Comparison of ENCODE assay signal across 8 cellular contexts in genomic region chr5:14142202-14142855, GRCh38. TPM values are rescaled to one million over a fixed set of nuclear protein-coding genes. Genes with fewer than 3 reads are reported as not detected.
DNase-seq lines count a peak whose midpoint lies in the region; ATAC-seq and FAIRE-seq lines count a peak whose summit lies in the region.

No MANE protein-coding gene starts in this region.

- H3K4me3 Mint-ChIP-seq in activated T-helper 1 cell treated with anti-CD3 and anti-CD28 coated beads, Interleukin-12 subunit alpha, Interleukin-12 subunit beta, Interleukin-2, Interleukin-4 antibody, amounts not matched to agents 30 ng/mL and 10 ng/mL and 1 ng/mL, durations not matched to agents 14 hours and 24 hours and 36 hours = peak overlapping the region; percentile 20

- peaks cover 3% of the 10 kb centered on the region for H3K9me3 Mint-ChIP-seq in activated T-helper 1 cell treated with anti-CD3 and anti-CD28 coated beads, Interleukin-12 subunit alpha, Interleukin-12 subunit beta, Interleukin-2, Interleukin-4 antibody, amounts not matched to agents 30 ng/mL and 10 ng/mL and 1 ng/mL, durations not matched to agents 14 hours and 24 hours and 36 hours

- H3K9ac ChIP-seq in iPS-20b (ENCODE audit: low read depth, low read length) = peak overlapping the region; percentile 88

- H3K27me3 ChIP-seq in iPS-20b (ENCODE audit: insufficient read depth, low read length) = peaks cover 15% of the 10 kb centered on the region; the same call in 1 of the 2 replicates

- no peaks in the 10 kb centered on the region for H3K36me3 ChIP-seq in iPS-20b (ENCODE audit: insufficient read depth, low read depth, low read length)

- peaks cover 14% of the 10 kb centered on the region for H3K4me1 Mint-ChIP-seq in activated T-helper 1 cell treated with anti-CD3 and anti-CD28 coated beads, Interleukin-12 subunit alpha, Interleukin-12 subunit beta, Interleukin-2, Interleukin-4 antibody, amounts not matched to agents 30 ng/mL and 10 ng/mL and 1 ng/mL, durations not matched to agents 14 hours and 24 hours and 36 hours (ENCODE audit: low read depth)

- no peak for FAIRE-seq in urothelium cell line (lab: Jason Lieb, UNC)

- no peaks in the 10 kb centered on the region for H3K9me3 ChIP-seq in iPS-20b (ENCODE audit: insufficient read depth, low read depth, low read length)

- H3K36me3 Mint-ChIP-seq in activated T-helper 1 cell treated with anti-CD3 and anti-CD28 coated beads, Interleukin-12 subunit alpha, Interleukin-12 subunit beta, Interleukin-2, Interleukin-4 antibody, amounts not matched to agents 30 ng/mL and 10 ng/mL and 1 ng/mL, durations not matched to agents 14 hours and 24 hours and 36 hours (ENCODE audit: low read depth) = peaks cover 3% of the 10 kb centered on the region

- peak; percentile 85 for DNase-seq in NCI-H748 treated with DMSO at 0.1 percent for 48 hours (lab: John Stamatoyannopoulos, UW)
- no peak for DNase-seq in NCI-H748 (lab: John Stamatoyannopoulos, UW; ENCODE audit: unreplicated experiment)
- no peak for DNase-seq in activated T-helper 1 cell treated with anti-CD3 and anti-CD28 coated beads, Interleukin-12 subunit alpha, Interleukin-12 subunit beta, Interleukin-2, Interleukin-4 antibody, amounts not matched to agents 30 ng/mL and 10 ng/mL and 1 ng/mL, durations not matched to agents 14 hours and 24 hours and 36 hours (ENCODE audit: low spot score)
- peak in 3 of 49 donors; percentile 47 to 50 (median 47) for DNase-seq in substantia nigra (lab: John Stamatoyannopoulos, UW)
- no peak for DNase-seq in urothelium cell line (ENCODE audit: low spot score)

- no peak overlapping the region for H3K27ac Mint-ChIP-seq in activated T-helper 1 cell treated with anti-CD3 and anti-CD28 coated beads, Interleukin-12 subunit alpha, Interleukin-12 subunit beta, Interleukin-2, Interleukin-4 antibody, amounts not matched to agents 30 ng/mL and 10 ng/mL and 1 ng/mL, durations not matched to agents 14 hours and 24 hours and 36 hours

- H3K27me3 Mint-ChIP-seq in activated T-helper 1 cell treated with anti-CD3 and anti-CD28 coated beads, Interleukin-12 subunit alpha, Interleukin-12 subunit beta, Interleukin-2, Interleukin-4 antibody, amounts not matched to agents 30 ng/mL and 10 ng/mL and 1 ng/mL, durations not matched to agents 14 hours and 24 hours and 36 hours (ENCODE audit: insufficient read depth) = peaks cover 48% of the 10 kb centered on the region

- H3K27ac ChIP-seq in iPS-20b (ENCODE audit: low read length) (peak overlapping the region; percentile 30), substantia nigra (ENCODE audit: low read depth, low read length, poor library complexity, severe bottlenecking) (peak overlapping the region; percentile 68)

- peak; percentile 5 for ATAC-seq in HG02840 (IDR thresholded peaks at IDR 0.05; ENCODE audit: low FRiP score, unreplicated experiment)
- no peak for ATAC-seq in HG03135 (IDR thresholded peaks at IDR 0.05; ENCODE audit: unreplicated experiment)

- intact Hi-C loops in activated T-helper 1 cell treated with anti-CD3 and anti-CD28 coated beads, Interleukin-12 subunit alpha, Interleukin-12 subunit beta, Interleukin-2, Interleukin-4 antibody, amounts not matched to agents 30 ng/mL and 10 ng/mL and 1 ng/mL, durations not matched to agents 14 hours and 24 hours and 36 hours (cut with micrococcal nuclease) = loop anchor here (2.0 to 10.0 kb wide), 5 partner anchors 34 to 732 kb away; partner anchors contain the start of genes ANKH, OTULIN and OTULINL

- peak overlapping the region; percentile 94 for H3K4me3 ChIP-seq in iPS-20b (ENCODE audit: low read length)

- H3K4me1 ChIP-seq in iPS-20b (ENCODE audit: insufficient read depth, low read length) = peaks cover 22% of the 10 kb centered on the region

RNA-seq across cellular contexts. Expression of gene TRIO, which starts 0.8 kb away (rescaled TPM):
- total RNA-seq in activated T-helper 1 cell treated with anti-CD3 and anti-CD28 coated beads, Interleukin-12 subunit alpha, Interleukin-12 subunit beta, Interleukin-2, Interleukin-4 antibody, amounts not matched to agents 30 ng/mL and 10 ng/mL and 1 ng/mL, durations not matched to agents 14 hours and 24 hours and 36 hours = 10.2 and 11.4 TPM in 2 replicates
